1 cellular context compared by ENCODE assay signal in the genomic region with DNA sequence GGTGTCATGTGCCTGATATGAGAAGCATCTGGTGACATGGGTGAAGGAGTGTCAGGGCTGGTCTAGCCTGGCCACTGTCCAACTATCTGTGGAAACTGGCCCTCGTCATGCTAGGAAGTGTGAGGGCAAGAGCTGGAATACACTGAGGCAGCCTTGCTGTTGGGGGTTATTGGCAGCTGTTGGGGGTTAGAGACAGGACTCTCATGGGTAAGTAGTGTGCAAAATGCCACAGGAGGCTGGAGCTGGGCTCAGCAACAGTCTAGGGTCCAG.
TF ChIP-seq lines count a peak whose summit lies in the region.

No MANE protein-coding gene starts in this region.

TF ChIP-seq in SK-N-SH, 30 proteins besides CTCF, POLR2A, EP300 and RAD21 (continued from another document):
- TF ChIP-seq TAF1 (IDR thresholded peaks at IDR 0.05; ENCODE audit: borderline replicate concordance, low read depth, low read length): no peak
- TF ChIP-seq GATA2 (CRISPR knock-in tag; IDR thresholded peaks at IDR 0.05): no peak
- TF ChIP-seq, protein P1, sequence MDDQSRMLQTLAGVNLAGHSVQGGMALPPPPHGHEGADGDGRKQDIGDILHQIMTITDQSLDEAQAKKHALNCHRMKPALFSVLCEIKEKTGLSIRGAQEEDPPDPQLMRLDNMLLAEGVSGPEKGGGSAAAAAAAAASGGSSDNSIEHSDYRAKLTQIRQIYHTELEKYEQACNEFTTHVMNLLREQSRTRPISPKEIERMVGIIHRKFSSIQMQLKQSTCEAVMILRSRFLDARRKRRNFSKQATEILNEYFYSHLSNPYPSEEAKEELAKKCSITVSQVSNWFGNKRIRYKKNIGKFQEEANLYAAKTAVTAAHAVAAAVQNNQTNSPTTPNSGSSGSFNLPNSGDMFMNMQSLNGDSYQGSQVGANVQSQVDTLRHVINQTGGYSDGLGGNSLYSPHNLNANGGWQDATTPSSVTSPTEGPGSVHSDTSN (IDR thresholded peaks at IDR 0.05): no peak
- no peak for TF ChIP-seq GABPA (IDR thresholded peaks at IDR 0.05; ENCODE audit: low read depth)
- TF ChIP-seq, protein P2, sequence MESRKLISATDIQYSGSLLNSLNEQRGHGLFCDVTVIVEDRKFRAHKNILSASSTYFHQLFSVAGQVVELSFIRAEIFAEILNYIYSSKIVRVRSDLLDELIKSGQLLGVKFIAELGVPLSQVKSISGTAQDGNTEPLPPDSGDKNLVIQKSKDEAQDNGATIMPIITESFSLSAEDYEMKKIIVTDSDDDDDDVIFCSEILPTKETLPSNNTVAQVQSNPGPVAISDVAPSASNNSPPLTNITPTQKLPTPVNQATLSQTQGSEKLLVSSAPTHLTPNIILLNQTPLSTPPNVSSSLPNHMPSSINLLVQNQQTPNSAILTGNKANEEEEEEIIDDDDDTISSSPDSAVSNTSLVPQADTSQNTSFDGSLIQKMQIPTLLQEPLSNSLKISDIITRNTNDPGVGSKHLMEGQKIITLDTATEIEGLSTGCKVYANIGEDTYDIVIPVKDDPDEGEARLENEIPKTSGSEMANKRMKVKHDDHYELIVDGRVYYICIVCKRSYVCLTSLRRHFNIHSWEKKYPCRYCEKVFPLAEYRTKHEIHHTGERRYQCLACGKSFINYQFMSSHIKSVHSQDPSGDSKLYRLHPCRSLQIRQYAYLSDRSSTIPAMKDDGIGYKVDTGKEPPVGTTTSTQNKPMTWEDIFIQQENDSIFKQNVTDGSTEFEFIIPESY (IDR thresholded peaks at IDR 0.05; ENCODE audit: borderline replicate concordance, low read depth): no peak
TF ChIP-seq in SK-N-SH: peak in this region for 0.
